Comparison of ENCODE assay signal across 30 cellular contexts in genomic region chr3:37082317-37082716, GRCh38.
"Had no signal": no experiment of that assay in that cellular context is flagged by ENCODE, and none has a peak within 500 bp of the region (broad histone marks: within the 10 kb centered on the region; RNA-seq: fewer than 3 reads in every experiment).

No MANE protein-coding gene starts in this region.

- H3K27me3 Mint-ChIP-seq: activated CD8-positive, alpha-beta T cell treated with anti-CD3 and anti-CD28 coated beads for 36 hours; activated naive CD8-positive, alpha-beta T cell; activated T-helper 17 cell treated with anti-CD3 and anti-CD28 coated beads, Interleukin-2, amount 50 U/mL, for 72 hours; brain had no signal

- DNase-seq: activated CD4-positive, alpha-beta T cell treated with anti-CD3 and anti-CD28 coated beads for 1 hour; activated CD4-positive, alpha-beta T cell treated with anti-CD3 and anti-CD28 coated beads for 4 hours; activated CD4-positive, alpha-beta T cell treated with anti-CD3 and anti-CD28 coated beads, Interleukin-2, amount 50 U/mL, for 1 hour; activated CD4-positive, alpha-beta T cell treated with anti-CD3 and anti-CD28 coated beads, Interleukin-2, amount 50 U/mL, for 48 hours; activated CD8-positive, alpha-beta memory T cell treated with anti-CD3 and anti-CD28 coated beads for 24 hours; activated CD8-positive, alpha-beta T cell treated with anti-CD3 and anti-CD28 coated beads for 36 hours; activated effector memory CD4-positive, alpha-beta T cell treated with Interleukin-2 at 50 U/mL for 16 hours; activated gamma-delta T cell treated with Interleukin-2 at 50 U/mL for 16 hours; activated naive CD4-positive, alpha-beta T cell treated with anti-CD3 and anti-CD28 coated beads, Interleukin-2, amount 50 U/mL, for 16 hours; activated naive CD4-positive, alpha-beta T cell treated with Interleukin-2 at 50 U/mL for 16 hours; activated T-cell treated with anti-CD3 and anti-CD28 coated beads, Interleukin-2, amount 50 U/mL, for 4 hours; amniotic stem cell; anterior cingulate cortex; central memory CD4-positive, alpha-beta T cell; cerebellar nuclear complex; colonic mucosa; effector memory CD4-positive, alpha-beta T cell; endodermal cell; foreskin keratinocyte; gastrocnemius medialis; glutamatergic neuron; heart left ventricle; T-helper 2 cell had no signal

- H3K27ac ChIP-seq: breast epithelium, cardiac muscle cell, colonic mucosa, foreskin keratinocyte, gastrocnemius medialis, heart left ventricle had no signal

- H3K4me1 ChIP-seq: breast epithelium, colonic mucosa, gastrocnemius medialis had no signal

- H3K9me3 Mint-ChIP-seq: activated CD8-positive, alpha-beta T cell treated with anti-CD3 and anti-CD28 coated beads for 36 hours; activated T-cell treated with anti-CD3 and anti-CD28 coated beads, Interleukin-2, amount 50 U/mL, for 4 hours; activated T-helper 17 cell treated with anti-CD3 and anti-CD28 coated beads, Interleukin-2, amount 50 U/mL, for 72 hours; brain; endodermal cell; WTC11 had no signal

- H3K36me3 Mint-ChIP-seq: WTC11 had no signal

- H3K4me3 Mint-ChIP-seq: activated CD8-positive, alpha-beta T cell treated with anti-CD3 and anti-CD28 coated beads for 36 hours; activated naive CD8-positive, alpha-beta T cell; activated T-cell treated with anti-CD3 and anti-CD28 coated beads, Interleukin-2, amount 50 U/mL, for 4 hours; activated T-helper 17 cell treated with anti-CD3 and anti-CD28 coated beads, Interleukin-2, amount 50 U/mL, for 72 hours; brain; endodermal cell; WTC11 had no signal

- H3K27me3 ChIP-seq: breast epithelium, cardiac muscle cell, colonic mucosa, foreskin keratinocyte, gastrocnemius medialis, heart left ventricle had no signal

- H3K27ac Mint-ChIP-seq: activated CD8-positive, alpha-beta T cell treated with anti-CD3 and anti-CD28 coated beads for 36 hours; activated naive CD8-positive, alpha-beta T cell; activated T-helper 17 cell treated with anti-CD3 and anti-CD28 coated beads, Interleukin-2, amount 50 U/mL, for 72 hours; brain; endodermal cell; WTC11 had no signal

- H3K4me1 Mint-ChIP-seq: activated T-helper 17 cell treated with anti-CD3 and anti-CD28 coated beads, Interleukin-2, amount 50 U/mL, for 72 hours; brain; endodermal cell; WTC11 had no signal

- H3K9me3 ChIP-seq: breast epithelium, colonic mucosa, gastrocnemius medialis, heart left ventricle had no signal

- H3K4me3 ChIP-seq: breast epithelium, cardiac muscle cell, colonic mucosa, gastrocnemius medialis, heart left ventricle had no signal

- ATAC-seq: activated CD8-positive, alpha-beta T cell treated with anti-CD3 and anti-CD28 coated beads for 36 hours; activated T-cell treated with anti-CD3 and anti-CD28 coated beads, Interleukin-2, amount 50 U/mL, for 4 hours; activated T-helper 17 cell treated with anti-CD3 and anti-CD28 coated beads, Interleukin-2, amount 50 U/mL, for 72 hours; esophagus mucosa; foreskin keratinocyte; gastrocnemius medialis; heart left ventricle; WTC11 had no signal

- H3K36me3 ChIP-seq: breast epithelium had no signal
